ENCODE assay signal across 11 cellular contexts in genomic region chr1:38052750-38053415, GRCh38. TPM values are rescaled to one million over a fixed set of nuclear protein-coding genes. Genes with fewer than 3 reads are reported as not detected.
A peak's percentile ranks its signal among the peaks of the same experiment; 100 is the strongest.
DNase-seq lines count a peak whose midpoint lies in the region; ATAC-seq and TF ChIP-seq lines count a peak whose summit lies in the region.
"Had no signal": no experiment of that assay in that cellular context is flagged by ENCODE, and none has a peak within 500 bp of the region (broad histone marks: within the 10 kb centered on the region; RNA-seq: fewer than 3 reads in every experiment).

No MANE protein-coding gene starts in this region.

- TF ChIP-seq CTCF in activated B cell treated with CpG ODN at 0.5 μM for 24 hours (IDR thresholded peaks at IDR 0.05) (no peak), body of pancreas (IDR thresholded peaks at IDR 0.05) (no peak)

- H3K9me3 Mint-ChIP-seq in activated B cell treated with CpG ODN at 0.5 μM for 24 hours = no peaks in the 10 kb centered on the region
- H3K9me3 Mint-ChIP-seq: activated naive CD4-positive, alpha-beta T cell treated with anti-CD3 and anti-CD28 coated beads, Interleukin-2, amount 50 U/mL, for 72 hours had no signal

- peak overlapping the region; percentile 63 for H3K27ac Mint-ChIP-seq in activated B cell treated with CpG ODN at 0.5 μM for 24 hours

- H3K27me3 Mint-ChIP-seq in activated B cell treated with CpG ODN at 0.5 μM for 24 hours = no peaks in the 10 kb centered on the region

- peak; percentile 47 for DNase-seq in activated B cell treated with CpG ODN at 0.5 μM for 24 hours
- DNase-seq in stimulated activated CD4-positive, alpha-beta T cell treated with anti-CD3 and anti-CD28 coated beads, Interleukin-4, amount 100 ng/mL, for 1 hour = no peak
- no peak for DNase-seq in body of pancreas
- DNase-seq in neuronal stem cell (ENCODE audit: low spot score) = no peak
- no peak for DNase-seq in ACHN
- DNase-seq: NCI-H446 treated with DMSO at 0.1 percent for 48 hours, T-helper 9 cell had no signal

- peak overlapping the region; percentile 35 to 82 (median 69) for H3K4me2 ChIP-seq in BLaER1 treated with 17β-estradiol and CSF1 and Interleukin-3, amounts not matched to agents 10 nM and 100 nM
- H3K4me2 ChIP-seq in neuronal stem cell (ENCODE audit: insufficient read depth, low read length, poor library complexity, severe bottlenecking) = no peak overlapping the region

- H3K4me1 ChIP-seq in BLaER1 treated with 17β-estradiol and CSF1 and Interleukin-3, amounts not matched to agents 10 nM and 100 nM = peaks cover 10 to 32% (median 20%) of the 10 kb centered on the region in 10 experiments
- no peaks in the 10 kb centered on the region for H3K4me1 ChIP-seq in body of pancreas
- peaks cover 35 to 51% of the 10 kb centered on the region in 2 donors for H3K4me1 ChIP-seq in neuronal stem cell (ENCODE audit: control insufficient read depth in 2 of 2, insufficient read depth in 1 of 2, low read depth in 1 of 2, low read length in 2 of 2)

- H2BK15ac ChIP-seq in neuronal stem cell (ENCODE audit: low read length) = no peak overlapping the region

- TF ChIP-seq POLR2A in GM18951 (IDR thresholded peaks at IDR 0.05; ENCODE audit: extremely low read depth, insufficient read depth, insufficient read length) (peak; percentile 57), body of pancreas (IDR thresholded peaks at IDR 0.05) (no peak)

- H4K20me1 ChIP-seq in BLaER1 treated with 17β-estradiol and CSF1 and Interleukin-3, amounts not matched to agents 10 nM and 100 nM = peaks cover 0 to 20% (median 5%) of the 10 kb centered on the region in 11 experiments; a peak in 12 of 22 replicates

- H2BK5ac ChIP-seq in neuronal stem cell (ENCODE audit: low read length) = no peak overlapping the region

- H3K79me1 ChIP-seq in neuronal stem cell (ENCODE audit: low read depth, low read length) = peaks cover 5% of the 10 kb centered on the region

- intact Hi-C loops in activated B cell treated with CpG ODN at 0.5 μM for 24 hours (cut with micrococcal nuclease) (loop anchor here (1.0 to 5.0 kb wide), 3 partner anchors 9 to 424 kb away; no protein-coding TSS in a partner anchor), body of pancreas (cut with DNase I) (no loop called here)

- 30 to 34% methylated on average over 3 of the region's 3 CpGs for WGBS in body of pancreas, 2 donors
- no CpG with 5 or more reads among the region's 3 CpGs for WGBS in neuronal stem cell (ENCODE audit: extremely low coverage in 2 of 2, insufficient read length in 2 of 2, insufficient replicate concordance in 1 of 2), 2 donors

- no peak overlapping the region for H3K27ac ChIP-seq in BLaER1 treated with 17β-estradiol and CSF1 and Interleukin-3, amounts not matched to agents 10 nM and 100 nM
- H3K27ac ChIP-seq in body of pancreas (no peak overlapping the region), neuronal stem cell (replicated peaks; ENCODE audit: low read length) (no peak overlapping the region)

- H3K4me3 ChIP-seq in BLaER1 treated with 17β-estradiol and CSF1 and Interleukin-3, amounts not matched to agents 10 nM and 100 nM = no peak overlapping the region
- H3K4me3 ChIP-seq in body of pancreas = no peak overlapping the region
- H3K4me3 ChIP-seq in neuronal stem cell (ENCODE audit: low read length in 2 of 2) = no peak overlapping the region

- peak; percentile 51 for ATAC-seq in HG03060 (IDR thresholded peaks at IDR 0.05; ENCODE audit: low read depth, unreplicated experiment)
- ATAC-seq in activated B cell treated with CpG ODN at 0.5 μM for 24 hours (ENCODE audit: low read depth) = peak; percentile 92
- ATAC-seq in body of pancreas = no peak

- in situ Hi-C loops in GM18951 (cut with MboI; ENCODE audit: low sequenced_read_pairs, unreplicated experiment) (no loop called here), ACHN (cut with HindIII; ENCODE audit: low pct_ligation_motif_present, low pct_unique_long_range_greater_than_20kb, low sequenced_read_pairs) (no loop called here)

- no peaks in the 10 kb centered on the region for H3K36me3 Mint-ChIP-seq in activated B cell treated with CpG ODN at 0.5 μM for 24 hours (ENCODE audit: low read depth)
- H3K36me3 Mint-ChIP-seq: activated naive CD4-positive, alpha-beta T cell treated with anti-CD3 and anti-CD28 coated beads, Interleukin-2, amount 50 U/mL, for 72 hours had no signal

- H3K4me3 Mint-ChIP-seq in activated B cell treated with CpG ODN at 0.5 μM for 24 hours = peak overlapping the region; percentile 26

- H2AK5ac ChIP-seq in neuronal stem cell (ENCODE audit: low read depth, low read length) = no peak overlapping the region

- H3K23ac ChIP-seq in neuronal stem cell (ENCODE audit: low read depth, low read length, poor library complexity) = no peak overlapping the region

- no peaks in the 10 kb centered on the region for H3K9me3 ChIP-seq in BLaER1 treated with 17β-estradiol and CSF1 and Interleukin-3, amounts not matched to agents 10 nM and 100 nM (replicated peaks in 1 of 11)
- H3K9me3 ChIP-seq in body of pancreas (no peaks in the 10 kb centered on the region), neuronal stem cell (replicated peaks in 1 of 2; ENCODE audit: control insufficient read depth in 2 of 2, insufficient read depth in 1 of 2, low read depth in 1 of 2, low read length in 2 of 2) (no peaks in the 10 kb centered on the region)

- H2BK120ac ChIP-seq in neuronal stem cell (ENCODE audit: low read depth, low read length) = no peak overlapping the region

- POLR2A ChIA-PET in activated B cell treated with CpG ODN at 0.5 μM for 24 hours (lab: Charles Lee) = interaction anchor here (0.6 to 2.2 kb wide), 4 partner anchors 9 to 422 kb away, joined by 3 to 19 read pairs (median 8); no protein-coding TSS in a partner anchor

- H3K36me3 ChIP-seq in BLaER1 treated with 17β-estradiol and CSF1 and Interleukin-3, amounts not matched to agents 10 nM and 100 nM = no peaks in the 10 kb centered on the region
- H3K36me3 ChIP-seq in body of pancreas (replicated peaks in 1 of 2; ENCODE audit: insufficient read depth in 1 of 2, low read depth in 2 of 2) (no peaks in the 10 kb centered on the region), neuronal stem cell (replicated peaks in 1 of 2; ENCODE audit: control insufficient read depth in 2 of 2, insufficient read depth in 2 of 2, low read length in 2 of 2) (peaks cover 0 to 18% of the 10 kb centered on the region in 2 donors)

- CTCF ChIA-PET in activated B cell treated with CpG ODN at 0.5 μM for 24 hours (lab: Charles Lee) = interaction anchor here (1.2 to 3.6 kb wide), 2 partner anchors 19 to 99 kb away, joined by 3 to 15 read pairs; no protein-coding TSS in a partner anchor

- H3K14ac ChIP-seq in neuronal stem cell (ENCODE audit: low read length) = no peak overlapping the region

- no peak overlapping the region for H4K8ac ChIP-seq in neuronal stem cell (ENCODE audit: low read depth, low read length)

- H3K9ac ChIP-seq in BLaER1 treated with 17β-estradiol and CSF1 and Interleukin-3, amounts not matched to agents 10 nM and 100 nM = no peak overlapping the region
- no peak overlapping the region for H3K9ac ChIP-seq in neuronal stem cell (ENCODE audit: low read depth, low read length, poor library complexity)

- no peak overlapping the region for H3K18ac ChIP-seq in neuronal stem cell (ENCODE audit: low read length)

- H4K91ac ChIP-seq in neuronal stem cell (ENCODE audit: low read depth, low read length, poor library complexity) = no peak overlapping the region

- H3K4ac ChIP-seq in neuronal stem cell (ENCODE audit: low read length) = no peak overlapping the region

- peaks cover 9 to 17% (median 14%) of the 10 kb centered on the region in 11 experiments for H3K27me3 ChIP-seq in BLaER1 treated with 17β-estradiol and CSF1 and Interleukin-3, amounts not matched to agents 10 nM and 100 nM
- H3K27me3 ChIP-seq in body of pancreas = no peaks in the 10 kb centered on the region
- no peaks in the 10 kb centered on the region for H3K27me3 ChIP-seq in neuronal stem cell (ENCODE audit: control insufficient read depth in 3 of 3, insufficient read depth in 3 of 3, low read depth in 1 of 3, low read length in 3 of 3)

- H2AFZ ChIP-seq in neuronal stem cell (ENCODE audit: low read length) = no peak overlapping the region

- H2BK12ac ChIP-seq in neuronal stem cell (ENCODE audit: low read length) = no peak overlapping the region

- H3K4me1 Mint-ChIP-seq in activated B cell treated with CpG ODN at 0.5 μM for 24 hours = peaks cover 35% of the 10 kb centered on the region

RNA-seq across cellular contexts. Expression of gene POU3F1, which starts 6.3 kb away (rescaled TPM):
- total RNA-seq in activated B cell treated with CpG ODN at 0.5 μM for 24 hours = 6.1 and 6.2 TPM in 2 replicates
- not detected for total RNA-seq in body of pancreas
- 34.6 TPM for polyA plus RNA-seq in neuronal stem cell (2013, experiment 1 of 2)
- 34.4 TPM for polyA plus RNA-seq in neuronal stem cell (2013, experiment 2 of 2)
- total RNA-seq: activated naive CD4-positive, alpha-beta T cell treated with anti-CD3 and anti-CD28 coated beads, Interleukin-2, amount 50 U/mL, for 72 hours had no signal

RNA-seq across cellular contexts. Expression of gene UTP11, which starts 40.3 kb away (rescaled TPM):
- total RNA-seq in activated B cell treated with CpG ODN at 0.5 μM for 24 hours (26.1 and 28.6 TPM in 2 replicates), body of pancreas (10 to 100 TPM; 10.9 to 13.2 TPM)
- polyA plus RNA-seq in neuronal stem cell (2013, experiment 1 of 2) = 52.4 TPM
- polyA plus RNA-seq in neuronal stem cell (2013, experiment 2 of 2) = 53.8 TPM

RNA-seq across cellular contexts. Expression of gene FHL3, which starts 47.6 kb away (rescaled TPM):
- total RNA-seq in activated B cell treated with CpG ODN at 0.5 μM for 24 hours = 1.4 and 1.6 TPM in 2 replicates
- 1 to 10 TPM; 7.3 to 7.8 TPM for total RNA-seq in body of pancreas
- polyA plus RNA-seq in neuronal stem cell (2013, experiment 1 of 2) = 26.5 TPM
- polyA plus RNA-seq in neuronal stem cell (2013, experiment 2 of 2) = 25.9 TPM
